ENCODE assay signal across 1 cellular context in genomic region chr10:78550716-78551115, GRCh38.
A peak's percentile ranks its signal among the peaks of the same experiment; 100 is the strongest.
TF ChIP-seq lines count a peak whose summit lies in the region.

No MANE protein-coding gene starts in this region.

TF ChIP-seq in HepG2, 621 proteins besides CTCF, POLR2A, EP300 and RAD21 (continued from another document and continues in another):
- TF ChIP-seq ZNF331 (CRISPR knock-in tag; IDR thresholded peaks at IDR 0.05), result peak; percentile 49; the same call in 1 of the 2 replicates
- peak; percentile 82 for TF ChIP-seq SP5 (CRISPR knock-in tag; IDR thresholded peaks at IDR 0.05; ENCODE audit: borderline replicate concordance, low read depth)
- no peak for TF ChIP-seq JARID2 (CRISPR knock-in tag; IDR thresholded peaks at IDR 0.05; ENCODE audit: insufficient replicate concordance)
- TF ChIP-seq REPIN1 (CRISPR knock-in tag; IDR thresholded peaks at IDR 0.05; ENCODE audit: borderline replicate concordance, low read depth), result no peak
- 0 out of 2 replicates have a peak, but pooled peaks have one; percentile 55 for TF ChIP-seq ZNF124 (CRISPR knock-in tag; IDR thresholded peaks at IDR 0.05)
- no peak for TF ChIP-seq SP1 (IDR thresholded peaks at IDR 0.05)
- TF ChIP-seq SP1 (CRISPR knock-in tag; IDR thresholded peaks at IDR 0.05), result no peak
- no peak for TF ChIP-seq MLLT10 (CRISPR knock-in tag; IDR thresholded peaks at IDR 0.05)
- TF ChIP-seq ZSCAN9 (CRISPR knock-in tag; IDR thresholded peaks at IDR 0.05; ENCODE audit: borderline replicate concordance), result peak; percentile 28; the same call in 1 of the 2 replicates
- no peak for TF ChIP-seq ZBTB34 (CRISPR knock-in tag; IDR thresholded peaks at IDR 0.05)
- no peak for TF ChIP-seq MAFK (conservative IDR thresholded peaks at IDR 0.05 in 1 of 2, IDR thresholded peaks at IDR 0.05 in 1 of 2; ENCODE audit: low read length in 2 of 2)
- no peak for TF ChIP-seq PRMT3 (CRISPR knock-in tag; IDR thresholded peaks at IDR 0.05; ENCODE audit: borderline replicate concordance, low read depth)
- TF ChIP-seq ZNF790 (CRISPR knock-in tag; IDR thresholded peaks at IDR 0.05; ENCODE audit: borderline replicate concordance), result peak; percentile 28; the same call in 1 of the 2 replicates
- no peak for TF ChIP-seq ZNF687 (CRISPR knock-in tag; IDR thresholded peaks at IDR 0.05)
- TF ChIP-seq, protein P1, sequence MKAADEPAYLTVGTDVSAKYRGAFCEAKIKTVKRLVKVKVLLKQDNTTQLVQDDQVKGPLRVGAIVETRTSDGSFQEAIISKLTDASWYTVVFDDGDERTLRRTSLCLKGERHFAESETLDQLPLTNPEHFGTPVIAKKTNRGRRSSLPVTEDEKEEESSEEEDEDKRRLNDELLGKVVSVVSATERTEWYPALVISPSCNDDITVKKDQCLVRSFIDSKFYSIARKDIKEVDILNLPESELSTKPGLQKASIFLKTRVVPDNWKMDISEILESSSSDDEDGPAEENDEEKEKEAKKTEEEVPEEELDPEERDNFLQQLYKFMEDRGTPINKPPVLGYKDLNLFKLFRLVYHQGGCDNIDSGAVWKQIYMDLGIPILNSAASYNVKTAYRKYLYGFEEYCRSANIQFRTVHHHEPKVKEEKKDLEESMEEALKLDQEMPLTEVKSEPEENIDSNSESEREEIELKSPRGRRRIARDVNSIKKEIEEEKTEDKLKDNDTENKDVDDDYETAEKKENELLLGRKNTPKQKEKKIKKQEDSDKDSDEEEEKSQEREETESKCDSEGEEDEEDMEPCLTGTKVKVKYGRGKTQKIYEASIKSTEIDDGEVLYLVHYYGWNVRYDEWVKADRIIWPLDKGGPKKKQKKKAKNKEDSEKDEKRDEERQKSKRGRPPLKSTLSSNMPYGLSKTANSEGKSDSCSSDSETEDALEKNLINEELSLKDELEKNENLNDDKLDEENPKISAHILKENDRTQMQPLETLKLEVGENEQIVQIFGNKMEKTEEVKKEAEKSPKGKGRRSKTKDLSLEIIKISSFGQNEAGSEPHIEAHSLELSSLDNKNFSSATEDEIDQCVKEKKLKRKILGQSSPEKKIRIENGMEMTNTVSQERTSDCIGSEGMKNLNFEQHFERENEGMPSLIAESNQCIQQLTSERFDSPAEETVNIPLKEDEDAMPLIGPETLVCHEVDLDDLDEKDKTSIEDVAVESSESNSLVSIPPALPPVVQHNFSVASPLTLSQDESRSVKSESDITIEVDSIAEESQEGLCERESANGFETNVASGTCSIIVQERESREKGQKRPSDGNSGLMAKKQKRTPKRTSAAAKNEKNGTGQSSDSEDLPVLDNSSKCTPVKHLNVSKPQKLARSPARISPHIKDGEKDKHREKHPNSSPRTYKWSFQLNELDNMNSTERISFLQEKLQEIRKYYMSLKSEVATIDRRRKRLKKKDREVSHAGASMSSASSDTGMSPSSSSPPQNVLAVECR (CRISPR knock-in tag; IDR thresholded peaks at IDR 0.05; ENCODE audit: borderline replicate concordance), result peak; percentile 24; the same call in 1 of the 2 replicates
- TF ChIP-seq YEATS4 (CRISPR knock-in tag; IDR thresholded peaks at IDR 0.05; ENCODE audit: borderline replicate concordance), result peak; percentile 91
- TF ChIP-seq, protein P2, sequence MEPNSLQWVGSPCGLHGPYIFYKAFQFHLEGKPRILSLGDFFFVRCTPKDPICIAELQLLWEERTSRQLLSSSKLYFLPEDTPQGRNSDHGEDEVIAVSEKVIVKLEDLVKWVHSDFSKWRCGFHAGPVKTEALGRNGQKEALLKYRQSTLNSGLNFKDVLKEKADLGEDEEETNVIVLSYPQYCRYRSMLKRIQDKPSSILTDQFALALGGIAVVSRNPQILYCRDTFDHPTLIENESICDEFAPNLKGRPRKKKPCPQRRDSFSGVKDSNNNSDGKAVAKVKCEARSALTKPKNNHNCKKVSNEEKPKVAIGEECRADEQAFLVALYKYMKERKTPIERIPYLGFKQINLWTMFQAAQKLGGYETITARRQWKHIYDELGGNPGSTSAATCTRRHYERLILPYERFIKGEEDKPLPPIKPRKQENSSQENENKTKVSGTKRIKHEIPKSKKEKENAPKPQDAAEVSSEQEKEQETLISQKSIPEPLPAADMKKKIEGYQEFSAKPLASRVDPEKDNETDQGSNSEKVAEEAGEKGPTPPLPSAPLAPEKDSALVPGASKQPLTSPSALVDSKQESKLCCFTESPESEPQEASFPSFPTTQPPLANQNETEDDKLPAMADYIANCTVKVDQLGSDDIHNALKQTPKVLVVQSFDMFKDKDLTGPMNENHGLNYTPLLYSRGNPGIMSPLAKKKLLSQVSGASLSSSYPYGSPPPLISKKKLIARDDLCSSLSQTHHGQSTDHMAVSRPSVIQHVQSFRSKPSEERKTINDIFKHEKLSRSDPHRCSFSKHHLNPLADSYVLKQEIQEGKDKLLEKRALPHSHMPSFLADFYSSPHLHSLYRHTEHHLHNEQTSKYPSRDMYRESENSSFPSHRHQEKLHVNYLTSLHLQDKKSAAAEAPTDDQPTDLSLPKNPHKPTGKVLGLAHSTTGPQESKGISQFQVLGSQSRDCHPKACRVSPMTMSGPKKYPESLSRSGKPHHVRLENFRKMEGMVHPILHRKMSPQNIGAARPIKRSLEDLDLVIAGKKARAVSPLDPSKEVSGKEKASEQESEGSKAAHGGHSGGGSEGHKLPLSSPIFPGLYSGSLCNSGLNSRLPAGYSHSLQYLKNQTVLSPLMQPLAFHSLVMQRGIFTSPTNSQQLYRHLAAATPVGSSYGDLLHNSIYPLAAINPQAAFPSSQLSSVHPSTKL (CRISPR knock-in tag; IDR thresholded peaks at IDR 0.05), result peak; percentile 84
- 0 out of 2 replicates have a peak, but pooled peaks have one; percentile 42 for TF ChIP-seq NFKB2 (CRISPR knock-in tag; IDR thresholded peaks at IDR 0.05; ENCODE audit: borderline replicate concordance)
- peak; percentile 85 for TF ChIP-seq MYC (CRISPR knock-in tag; IDR thresholded peaks at IDR 0.05; ENCODE audit: borderline replicate concordance)
- TF ChIP-seq ZMYM3 (CRISPR knock-in tag; IDR thresholded peaks at IDR 0.05), result peak; percentile 27; the same call in 1 of the 2 replicates
- TF ChIP-seq TFDP1 (CRISPR knock-in tag; IDR thresholded peaks at IDR 0.05; ENCODE audit: borderline replicate concordance), result peak; percentile 92; the same call in 1 of the 2 replicates
- no peak for TF ChIP-seq ATF7-NPFF (CRISPR knock-in tag; IDR thresholded peaks at IDR 0.05; ENCODE audit: low read depth)
- TF ChIP-seq GTF2F1 (IDR thresholded peaks at IDR 0.05; ENCODE audit: low read length), result no peak
- no peak for TF ChIP-seq DZIP1 (CRISPR knock-in tag; IDR thresholded peaks at IDR 0.05)
- no peak for TF ChIP-seq FOXO4 (CRISPR knock-in tag; conservative IDR thresholded peaks at IDR 0.05)
- no peak for TF ChIP-seq ZNF720 (CRISPR knock-in tag; IDR thresholded peaks at IDR 0.05)
- TF ChIP-seq, protein P3, sequence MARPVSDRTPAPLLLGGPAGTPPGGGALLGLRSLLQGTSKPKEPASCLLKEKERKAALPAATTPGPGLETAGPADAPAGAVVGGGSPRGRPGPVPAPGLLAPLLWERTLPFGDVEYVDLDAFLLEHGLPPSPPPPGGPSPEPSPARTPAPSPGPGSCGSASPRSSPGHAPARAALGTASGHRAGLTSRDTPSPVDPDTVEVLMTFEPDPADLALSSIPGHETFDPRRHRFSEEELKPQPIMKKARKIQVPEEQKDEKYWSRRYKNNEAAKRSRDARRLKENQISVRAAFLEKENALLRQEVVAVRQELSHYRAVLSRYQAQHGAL (CRISPR knock-in tag; IDR thresholded peaks at IDR 0.05; ENCODE audit: not compliant biosample characterization), result peak; percentile 80
- no peak for TF ChIP-seq EHMT2 (IDR thresholded peaks at IDR 0.05; ENCODE audit: borderline replicate concordance, low read depth, low read length)
- TF ChIP-seq, protein P4, sequence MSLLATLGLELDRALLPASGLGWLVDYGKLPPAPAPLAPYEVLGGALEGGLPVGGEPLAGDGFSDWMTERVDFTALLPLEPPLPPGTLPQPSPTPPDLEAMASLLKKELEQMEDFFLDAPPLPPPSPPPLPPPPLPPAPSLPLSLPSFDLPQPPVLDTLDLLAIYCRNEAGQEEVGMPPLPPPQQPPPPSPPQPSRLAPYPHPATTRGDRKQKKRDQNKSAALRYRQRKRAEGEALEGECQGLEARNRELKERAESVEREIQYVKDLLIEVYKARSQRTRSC (CRISPR knock-in tag; IDR thresholded peaks at IDR 0.05; ENCODE audit: low read depth), result 0 out of 2 replicates have a peak, but pooled peaks have one; percentile 53
- TF ChIP-seq ZNF101 (CRISPR knock-in tag; IDR thresholded peaks at IDR 0.05; ENCODE audit: borderline replicate concordance, low read depth), result no peak
- no peak; the same call in 1 of the 2 replicates for TF ChIP-seq TARDBP (CRISPR knock-in tag; IDR thresholded peaks at IDR 0.05)
- TF ChIP-seq KLF11 (CRISPR knock-in tag; IDR thresholded peaks at IDR 0.05), result no peak
- no peak for TF ChIP-seq TCF7 (IDR thresholded peaks at IDR 0.05; ENCODE audit: low read depth)
- 0 out of 2 replicates have a peak, but pooled peaks have one; percentile 33 for TF ChIP-seq CBX5 (CRISPR knock-in tag; IDR thresholded peaks at IDR 0.05; ENCODE audit: borderline replicate concordance)
- no peak for TF ChIP-seq ZMYM2 (CRISPR knock-in tag; IDR thresholded peaks at IDR 0.05)
- peak; percentile 87 for TF ChIP-seq MEIS1 (CRISPR knock-in tag; IDR thresholded peaks at IDR 0.05; ENCODE audit: borderline replicate concordance)
- TF ChIP-seq CCAR2 (optimal IDR thresholded peaks at IDR 0.05; ENCODE audit: low read depth, low read length), result no peak
